Comparison of ENCODE assay signal across 21 cellular contexts in genomic region chr11:35518766-35519165, GRCh38. TPM values are rescaled to one million over a fixed set of nuclear protein-coding genes. Genes with fewer than 3 reads are reported as not detected.
"Had no signal": no experiment of that assay in that cellular context is flagged by ENCODE, and none has a peak within 500 bp of the region (broad histone marks: within the 10 kb centered on the region; RNA-seq: fewer than 3 reads in every experiment).

No MANE protein-coding gene starts in this region.

- DNase-seq: activated T-cell treated with anti-CD3 and anti-CD28 coated beads, Interleukin-2, amount 50 U/mL, for 1 hour; aorta; colonic mucosa; dorsolateral prefrontal cortex; hippocampal formation; kidney glomerular epithelial cell; left lung; nephron progenitor cell; pancreas; psoas muscle; stimulated activated CD4-positive, alpha-beta T cell treated with anti-CD3 and anti-CD28 coated beads, Interleukin-2, amount 100 ng/mL, for 24 hours; T-helper 1 cell; T-helper 9 cell; upper lobe of left lung had no signal

- ATAC-seq: activated naive CD4-positive, alpha-beta T cell treated with anti-CD3 and anti-CD28 coated beads, Interleukin-2, amount 50 U/mL, for 72 hours; activated T-helper 17 cell treated with anti-CD3 and anti-CD28 coated beads, Interleukin-2, amount 50 U/mL, for 72 hours; left lung; pancreas; psoas muscle; stimulated activated memory B cell treated with anti-CD40 and anti-IgM and Interleukin-4, amounts not matched to agents 10 μg/mL and 1 μg/mL and 100 μg/mL, for 72 hours had no signal

- H3K4me3 Mint-ChIP-seq: activated T-helper 17 cell treated with anti-CD3 and anti-CD28 coated beads, Interleukin-2, amount 50 U/mL, for 72 hours; mesothelial cell of epicardium; nephron progenitor cell; stimulated activated memory B cell treated with anti-CD40 and anti-IgM and Interleukin-4, amounts not matched to agents 10 μg/mL and 1 μg/mL and 100 μg/mL, for 72 hours had no signal

- H3K36me3 ChIP-seq: colonic mucosa, esophagus muscularis mucosa, left lung, pancreas, right atrium auricular region, upper lobe of left lung had no signal

- H3K4me1 ChIP-seq: colonic mucosa, left lung, pancreas, psoas muscle, right atrium auricular region, upper lobe of left lung had no signal

- H3K9me3 Mint-ChIP-seq: activated naive CD4-positive, alpha-beta T cell treated with anti-CD3 and anti-CD28 coated beads, Interleukin-2, amount 50 U/mL, for 72 hours; activated T-helper 17 cell treated with anti-CD3 and anti-CD28 coated beads, Interleukin-2, amount 50 U/mL, for 72 hours; mesothelial cell of epicardium; stimulated activated memory B cell treated with anti-CD40 and anti-IgM and Interleukin-4, amounts not matched to agents 10 μg/mL and 1 μg/mL and 100 μg/mL, for 72 hours had no signal

- H3K4me3 ChIP-seq: colonic mucosa, dorsolateral prefrontal cortex, esophagus muscularis mucosa, left lung, pancreas, psoas muscle, right atrium auricular region, upper lobe of left lung had no signal

- H3K27ac ChIP-seq: colonic mucosa, dorsolateral prefrontal cortex, esophagus muscularis mucosa, left lung, pancreas, psoas muscle, right atrium auricular region, upper lobe of left lung had no signal

- H3K27me3 ChIP-seq: colonic mucosa, pancreas, right atrium auricular region, upper lobe of left lung had no signal

- H3K27ac Mint-ChIP-seq: activated naive CD4-positive, alpha-beta T cell treated with anti-CD3 and anti-CD28 coated beads, Interleukin-2, amount 50 U/mL, for 72 hours; activated T-helper 17 cell treated with anti-CD3 and anti-CD28 coated beads, Interleukin-2, amount 50 U/mL, for 72 hours; mesothelial cell of epicardium; nephron progenitor cell; stimulated activated memory B cell treated with anti-CD40 and anti-IgM and Interleukin-4, amounts not matched to agents 10 μg/mL and 1 μg/mL and 100 μg/mL, for 72 hours had no signal

- H3K36me3 Mint-ChIP-seq: activated naive CD4-positive, alpha-beta T cell treated with anti-CD3 and anti-CD28 coated beads, Interleukin-2, amount 50 U/mL, for 72 hours; mesothelial cell of epicardium; stimulated activated memory B cell treated with anti-CD40 and anti-IgM and Interleukin-4, amounts not matched to agents 10 μg/mL and 1 μg/mL and 100 μg/mL, for 72 hours had no signal

- H3K9me3 ChIP-seq: colonic mucosa, esophagus muscularis mucosa, left lung, pancreas, psoas muscle, right atrium auricular region, upper lobe of left lung had no signal

- H3K4me1 Mint-ChIP-seq: activated T-helper 17 cell treated with anti-CD3 and anti-CD28 coated beads, Interleukin-2, amount 50 U/mL, for 72 hours; stimulated activated memory B cell treated with anti-CD40 and anti-IgM and Interleukin-4, amounts not matched to agents 10 μg/mL and 1 μg/mL and 100 μg/mL, for 72 hours had no signal

RNA-seq across cellular contexts. Expression of gene PAMR1, which starts 6.7 kb away (rescaled TPM):
- total RNA-seq: activated naive CD4-positive, alpha-beta T cell treated with anti-CD3 and anti-CD28 coated beads, Interleukin-2, amount 50 U/mL, for 72 hours; activated T-helper 17 cell treated with anti-CD3 and anti-CD28 coated beads, Interleukin-2, amount 50 U/mL, for 72 hours; lung microvascular endothelial cell had no signal
